ENCODE assay signal across 8 cellular contexts in the genomic region with DNA sequence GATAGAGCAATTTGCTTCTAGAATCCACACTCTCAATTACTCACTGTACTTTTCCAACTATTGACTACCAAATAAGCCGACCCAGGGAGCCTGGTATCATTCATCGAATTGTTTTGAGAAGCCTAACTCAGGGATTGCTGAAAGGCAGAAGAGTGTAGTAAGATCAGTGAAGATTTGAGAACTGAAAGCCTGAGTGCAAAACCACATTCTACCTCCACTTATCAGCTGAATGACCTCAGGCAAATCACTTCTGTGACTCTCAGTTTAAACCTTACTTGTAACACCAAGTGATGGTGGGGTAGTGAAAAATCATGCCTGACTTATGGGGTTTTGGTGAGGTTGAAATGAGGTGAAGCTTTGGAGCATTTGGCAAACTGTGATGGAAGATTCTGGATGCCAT.
DNase-seq lines count a peak whose midpoint lies in the region; ATAC-seq and TF ChIP-seq lines count a peak whose summit lies in the region.

No MANE protein-coding gene starts in this region.

- peaks cover 40 to 43% of the 10 kb centered on the region in 2 donors for H3K4me1 ChIP-seq in mucosa of rectum (ENCODE audit: control insufficient read depth in 2 of 2, insufficient read depth in 2 of 2, low read length in 2 of 2)

- H3K4me3 ChIP-seq in mucosa of rectum (ENCODE audit: low read length in 2 of 2) = no peak overlapping the region

- CTCF ChIA-PET in HEK293T (lab: Yijun Ruan, JAX) = no interaction called here

- no peaks in the 10 kb centered on the region for H3K36me3 ChIP-seq in KOPT-K1 (ENCODE audit: insufficient read depth, low read length)
- H3K36me3 ChIP-seq in mucosa of rectum (ENCODE audit: control insufficient read depth in 2 of 2, insufficient read depth in 2 of 2, low read length in 2 of 2) = no peaks in the 10 kb centered on the region

- H3K9ac ChIP-seq in mucosa of rectum (ENCODE audit: low read depth in 1 of 2, low read length in 2 of 2) = no peak overlapping the region

- H3K27me3 ChIP-seq in mucosa of rectum (ENCODE audit: control insufficient read depth in 2 of 2, insufficient read depth in 2 of 2, low read length in 2 of 2) = no peaks in the 10 kb centered on the region

- H3K9me3 ChIP-seq in KOPT-K1 (ENCODE audit: insufficient read depth, low read length, poor library complexity, severe bottlenecking) = no peaks in the 10 kb centered on the region
- H3K9me3 ChIP-seq in mucosa of rectum (ENCODE audit: control insufficient read depth in 2 of 2, low read length in 2 of 2) = no peaks in the 10 kb centered on the region

- peak; percentile 95 for ATAC-seq in GM18517 (IDR thresholded peaks at IDR 0.05; ENCODE audit: unreplicated experiment)
- ATAC-seq in GM21737 (IDR thresholded peaks at IDR 0.05; ENCODE audit: unreplicated experiment) = peak; percentile 71

- peak overlapping the region; percentile 87 for H3K27ac ChIP-seq in KOPT-K1 (ENCODE audit: low read depth, low read length, poor library complexity, severe bottlenecking)
- peak overlapping the region; percentile 51 to 82 for H3K27ac ChIP-seq in mucosa of rectum (ENCODE audit: low read depth in 2 of 2, low read length in 2 of 2)

- POLR2A ChIA-PET in HEK293T (lab: Yijun Ruan, JAX) = no interaction called here

- DNase-seq in SKM-1 treated with dmso at 0.1 percent for 144 hours (lab: John Stamatoyannopoulos, UW; ENCODE audit: unreplicated experiment) (no peak), HUDEP-2 (lab: John Stamatoyannopoulos, UW; ENCODE audit: unreplicated experiment in 76 of 76) (no peak), NCI-H748 (lab: John Stamatoyannopoulos, UW; ENCODE audit: unreplicated experiment) (no peak), HEK293T (ENCODE audit: extremely low spot score) (no peak)

TF ChIP-seq in HEK293T, 16 proteins besides CTCF, POLR2A, EP300 and RAD21:
- TF ChIP-seq TARDBP (IDR thresholded peaks at IDR 0.05) = no peak
- TF ChIP-seq FOXA1 (IDR thresholded peaks at IDR 0.05) = no peak
- TF ChIP-seq FOXK2 (IDR thresholded peaks at IDR 0.05) = no peak
- TF ChIP-seq SP1 (IDR thresholded peaks at IDR 0.05) = no peak
